9 cellular contexts compared by ENCODE assay signal in the genomic region with DNA sequence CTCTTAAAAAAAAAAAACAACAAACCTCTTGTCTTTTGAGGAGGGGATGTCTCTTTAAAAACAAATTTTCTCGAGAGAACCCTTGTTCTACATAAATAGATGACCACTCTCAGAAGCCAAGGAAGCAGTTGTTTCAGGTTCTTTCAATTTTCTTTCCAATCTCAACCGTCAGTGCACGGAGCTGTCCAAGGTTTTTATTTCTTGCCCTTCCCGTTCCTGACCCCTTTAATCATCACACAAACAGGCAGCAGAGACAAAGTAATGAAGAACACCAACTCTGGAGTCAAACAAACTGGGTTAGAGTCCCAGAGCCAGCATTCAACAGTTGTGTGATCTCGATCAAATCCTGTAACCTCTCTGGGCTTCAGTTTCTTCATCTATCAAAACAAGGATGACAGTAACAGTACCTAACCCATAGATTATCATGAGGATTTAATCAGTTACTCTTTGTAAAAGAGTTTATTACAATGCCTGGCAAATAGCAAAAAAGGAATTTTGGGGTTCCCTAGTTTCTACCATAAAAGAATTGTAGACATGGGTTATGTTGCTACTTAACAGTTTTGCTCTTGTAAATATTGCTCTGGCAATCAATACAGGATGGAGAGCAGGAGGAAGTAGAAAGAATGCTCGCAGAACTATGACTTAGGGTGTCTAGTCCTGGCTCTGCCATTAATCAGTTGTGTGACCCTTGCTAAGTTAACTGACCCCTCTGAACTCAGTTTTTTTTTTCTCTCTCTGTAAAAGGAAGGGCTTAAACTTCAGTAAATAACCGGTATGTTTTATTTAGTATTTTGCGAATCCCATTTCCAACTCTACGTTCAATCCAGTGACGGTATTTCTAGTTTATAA. TPM values are rescaled to one million over a fixed set of nuclear protein-coding genes. Genes with fewer than 3 reads are reported as not detected.
DNase-seq lines count a peak whose midpoint lies in the region; ATAC-seq and TF ChIP-seq lines count a peak whose summit lies in the region.
"Had no signal": no experiment of that assay in that cellular context is flagged by ENCODE, and none has a peak within 500 bp of the region (broad histone marks: within the 10 kb centered on the region; RNA-seq: fewer than 3 reads in every experiment).

No MANE protein-coding gene starts in this region.

- H3K27ac ChIP-seq in heart right ventricle (no peak overlapping the region), suprapubic skin (no peak overlapping the region)

- TF ChIP-seq POLR2A in suprapubic skin (IDR thresholded peaks at IDR 0.05), result no peak

- H3K36me3 ChIP-seq in heart right ventricle (no peaks in the 10 kb centered on the region), suprapubic skin (no peaks in the 10 kb centered on the region)

- no peaks in the 10 kb centered on the region for H3K9me3 Mint-ChIP-seq in activated T-helper 1 cell treated with anti-CD3 and anti-CD28 coated beads, Interleukin-12 subunit alpha, Interleukin-12 subunit beta, Interleukin-2, Interleukin-4 antibody, amounts not matched to agents 30 ng/mL and 10 ng/mL and 1 ng/mL, durations not matched to agents 14 hours and 24 hours and 36 hours
- no peaks in the 10 kb centered on the region for H3K9me3 Mint-ChIP-seq in immature natural killer cell

- H3K4me1 ChIP-seq in heart right ventricle (peaks cover 2 to 33% (median 25%) of the 10 kb centered on the region in 9 donors), suprapubic skin (peaks cover 28% of the 10 kb centered on the region)

- peak overlapping the region; percentile 6 for H3K27ac Mint-ChIP-seq in activated T-helper 1 cell treated with anti-CD3 and anti-CD28 coated beads, Interleukin-12 subunit alpha, Interleukin-12 subunit beta, Interleukin-2, Interleukin-4 antibody, amounts not matched to agents 30 ng/mL and 10 ng/mL and 1 ng/mL, durations not matched to agents 14 hours and 24 hours and 36 hours
- peak overlapping the region in 2 of 6 donors; percentile 9 to 61 for H3K27ac Mint-ChIP-seq in immature natural killer cell

- TF ChIP-seq EP300 in suprapubic skin (IDR thresholded peaks at IDR 0.05), result no peak

- 25 to 32% methylated on average over 10 of the region's 10 CpGs for WGBS in heart right ventricle, 2 donors
- WGBS in suprapubic skin, result 32% methylated on average over 10 of the region's 10 CpGs

- peaks cover 40% of the 10 kb centered on the region for H3K4me1 Mint-ChIP-seq in activated T-helper 1 cell treated with anti-CD3 and anti-CD28 coated beads, Interleukin-12 subunit alpha, Interleukin-12 subunit beta, Interleukin-2, Interleukin-4 antibody, amounts not matched to agents 30 ng/mL and 10 ng/mL and 1 ng/mL, durations not matched to agents 14 hours and 24 hours and 36 hours (ENCODE audit: low read depth)
- H3K4me1 Mint-ChIP-seq in immature natural killer cell, result peaks cover 22 to 31% of the 10 kb centered on the region in 2 donors

- no peak for TF ChIP-seq CTCF in heart right ventricle (IDR thresholded peaks at IDR 0.05)
- TF ChIP-seq CTCF in suprapubic skin (IDR thresholded peaks at IDR 0.05), result no peak

- peaks cover 0 to 31% (median 0%) of the 10 kb centered on the region in 7 donors for H3K27me3 ChIP-seq in heart right ventricle
- peaks cover 8% of the 10 kb centered on the region for H3K27me3 ChIP-seq in suprapubic skin

- intact Hi-C loops in heart right ventricle (cut with DNase I) (loop anchor here in 1 of 10 donors (5.0 kb wide), 1 partner anchor 69 kb away; the partner anchor contains the start of gene ZNF131), left ventricle myocardium superior (cut with micrococcal nuclease) (no loop called here)
- intact Hi-C loops in activated T-helper 1 cell treated with anti-CD3 and anti-CD28 coated beads, Interleukin-12 subunit alpha, Interleukin-12 subunit beta, Interleukin-2, Interleukin-4 antibody, amounts not matched to agents 30 ng/mL and 10 ng/mL and 1 ng/mL, durations not matched to agents 14 hours and 24 hours and 36 hours (cut with micrococcal nuclease), result loop anchor here (5.0 kb wide), 2 partner anchors 184 to 239 kb away; no protein-coding TSS in a partner anchor

- H3K36me3 Mint-ChIP-seq in activated T-helper 1 cell treated with anti-CD3 and anti-CD28 coated beads, Interleukin-12 subunit alpha, Interleukin-12 subunit beta, Interleukin-2, Interleukin-4 antibody, amounts not matched to agents 30 ng/mL and 10 ng/mL and 1 ng/mL, durations not matched to agents 14 hours and 24 hours and 36 hours (ENCODE audit: low read depth), result peaks cover 1% of the 10 kb centered on the region
- H3K36me3 Mint-ChIP-seq in immature natural killer cell, result peaks cover 0 to 8% (median 8%) of the 10 kb centered on the region in 3 donors

- H3K4me3 Mint-ChIP-seq in activated T-helper 1 cell treated with anti-CD3 and anti-CD28 coated beads, Interleukin-12 subunit alpha, Interleukin-12 subunit beta, Interleukin-2, Interleukin-4 antibody, amounts not matched to agents 30 ng/mL and 10 ng/mL and 1 ng/mL, durations not matched to agents 14 hours and 24 hours and 36 hours, result peak overlapping the region; percentile 85
- H3K4me3 Mint-ChIP-seq in immature natural killer cell, result peak overlapping the region; percentile 84 to 92 (median 87)

- ATAC-seq in heart right ventricle (no peak), left ventricle myocardium superior (no peak), HG02884 (IDR thresholded peaks at IDR 0.05; ENCODE audit: unreplicated experiment) (no peak)

- H3K27me3 Mint-ChIP-seq in activated T-helper 1 cell treated with anti-CD3 and anti-CD28 coated beads, Interleukin-12 subunit alpha, Interleukin-12 subunit beta, Interleukin-2, Interleukin-4 antibody, amounts not matched to agents 30 ng/mL and 10 ng/mL and 1 ng/mL, durations not matched to agents 14 hours and 24 hours and 36 hours (ENCODE audit: insufficient read depth), result peaks cover 22% of the 10 kb centered on the region
- peaks cover 2 to 10% (median 7%) of the 10 kb centered on the region in 3 donors for H3K27me3 Mint-ChIP-seq in immature natural killer cell (ENCODE audit: low read depth in 3 of 3)

- DNase-seq in heart right ventricle, result no peak
- DNase-seq in left ventricle myocardium superior, result no peak
- no peak for DNase-seq in activated T-helper 1 cell treated with anti-CD3 and anti-CD28 coated beads, Interleukin-12 subunit alpha, Interleukin-12 subunit beta, Interleukin-2, Interleukin-4 antibody, amounts not matched to agents 30 ng/mL and 10 ng/mL and 1 ng/mL, durations not matched to agents 14 hours and 24 hours and 36 hours (ENCODE audit: low spot score)
- DNase-seq in immature natural killer cell, result no peak
- DNase-seq in suprapubic skin (ENCODE audit: low spot score in 2 of 2), result no peak
- DNase-seq in H4 (ENCODE audit: low spot score), result no peak
- DNase-seq in SKM-1 treated with dmso at 0.1 percent for 144 hours (lab: John Stamatoyannopoulos, UW; ENCODE audit: unreplicated experiment), result no peak
- DNase-seq: DND-41 had no signal

- peak overlapping the region in 6 of 10 donors; percentile 49 to 75 (median 63) for H3K4me3 ChIP-seq in heart right ventricle
- peak overlapping the region; percentile 66 for H3K4me3 ChIP-seq in suprapubic skin

- no peaks in the 10 kb centered on the region for H3K9me3 ChIP-seq in heart right ventricle
- no peaks in the 10 kb centered on the region for H3K9me3 ChIP-seq in suprapubic skin

RNA-seq across cellular contexts. Expression of gene NIM1K, which starts 1.0 kb away (rescaled TPM):
- total RNA-seq in heart right ventricle, result under 1 TPM in 8 of 10 donors, not detected in 2; 0.12 to 0.42 (median 0.22) TPM
- under 1 TPM; 0.07 to 0.29 TPM for polyA plus RNA-seq in heart right ventricle
- 0.20 TPM for total RNA-seq in left ventricle myocardium superior
- 0.39 and 0.67 TPM in 2 replicates for total RNA-seq in activated T-helper 1 cell treated with anti-CD3 and anti-CD28 coated beads, Interleukin-12 subunit alpha, Interleukin-12 subunit beta, Interleukin-2, Interleukin-4 antibody, amounts not matched to agents 30 ng/mL and 10 ng/mL and 1 ng/mL, durations not matched to agents 14 hours and 24 hours and 36 hours
- under 1 TPM in 1 of 3 donors, not detected in 2; 0.25 TPM for polyA plus RNA-seq in immature natural killer cell
- total RNA-seq in suprapubic skin, result 1 to 10 TPM in 2 of 4 donors, under 1 TPM in 2; 0.45 to 3.0 (median 1.2) TPM
- 0.04 TPM in 1 of 2 replicates, not detected in the other for total RNA-seq in H4 (2014; rRNA removed; shearing (Covaris generic))
